In the genomic region with DNA sequence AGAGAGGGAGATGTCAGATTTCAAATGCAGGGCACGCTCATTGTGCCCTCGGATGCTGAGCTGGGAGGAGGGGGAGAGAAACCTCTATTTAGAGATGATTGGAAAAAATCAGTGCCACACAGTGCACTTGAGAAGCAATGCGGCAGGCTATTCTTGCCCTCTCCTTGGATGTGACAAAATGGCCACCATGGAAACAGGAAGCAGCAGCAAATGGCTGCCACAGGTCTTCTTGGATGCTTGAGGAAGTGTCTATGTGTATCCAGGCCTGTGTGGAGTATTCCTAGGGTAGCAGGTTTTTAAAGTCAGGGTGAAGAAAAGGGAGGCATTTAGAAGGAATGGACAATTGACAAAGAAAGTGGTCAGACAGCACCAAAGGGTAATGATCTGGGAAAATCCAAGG, we compare ENCODE assay signal across 17 cellular contexts.
DNase-seq lines count a peak whose midpoint lies in the region; ATAC-seq, FAIRE-seq and TF ChIP-seq lines count a peak whose summit lies in the region.
"Had no signal": no experiment of that assay in that cellular context is flagged by ENCODE, and none has a peak within 500 bp of the region (broad histone marks: within the 10 kb centered on the region; RNA-seq: fewer than 3 reads in every experiment).

No MANE protein-coding gene starts in this region.

- H3K36me3 Mint-ChIP-seq in activated CD4-positive, alpha-beta T cell treated with anti-CD3 and anti-CD28 coated beads, Interleukin-2, amount 10 ng/mL, durations not matched to agents 7 days and 5 days (ENCODE audit: low read depth), result no peaks in the 10 kb centered on the region
- H3K36me3 Mint-ChIP-seq: CD4-positive, alpha-beta memory T cell had no signal

- H3K4me3 ChIP-seq in HCT116 (replicated peaks in 1 of 2; ENCODE audit: low read depth in 1 of 2, low read length in 2 of 2), result no peak overlapping the region
- H3K4me3 ChIP-seq in GM12878, result no peak overlapping the region
- no peak overlapping the region for H3K4me3 ChIP-seq in transverse colon

- BruUV-seq in HCT116 (replicated peaks; lab: Mats Ljungman, UMichigan) (no TSS peak), GM12878 (replicated peaks; lab: Mats Ljungman, UMichigan) (no TSS peak)

- ATAC-seq in HCT116 (no peak), GM12878 (no peak), GM18520 (IDR thresholded peaks at IDR 0.05; ENCODE audit: unreplicated experiment) (no peak)

- no peak overlapping the region for H3K9ac ChIP-seq in HCT116 (ENCODE audit: low read length)
- H3K9ac ChIP-seq in GM12878 (ENCODE audit: control insufficient read depth, insufficient read depth, low read length), result no peak overlapping the region

- TF ChIP-seq RAD21 in HCT116 (IDR thresholded peaks at IDR 0.05; ENCODE audit: low read depth) (no peak), GM12878 (IDR thresholded peaks at IDR 0.05; ENCODE audit: insufficient read depth, low read depth, low read length) (no peak)

- FAIRE-seq in GM12878 (lab: Jason Lieb, UNC), result no peak
- FAIRE-seq: G401.6 had no signal

- intact Hi-C loops in HCT116 (cut with micrococcal nuclease) (no loop called here), GM12878 (cut with micrococcal nuclease; ENCODE audit: unreplicated experiment) (no loop called here), transverse colon (cut with DNase I; ENCODE audit: low total_unique reads) (no loop called here)

- no peaks in the 10 kb centered on the region for H3K27me3 ChIP-seq in HCT116 (ENCODE audit: insufficient read depth, low read length)
- H3K27me3 ChIP-seq in GM12878 (replicated peaks in 1 of 2; ENCODE audit: control insufficient read depth in 2 of 2, insufficient read depth in 2 of 2, low read length in 1 of 2), result no peaks in the 10 kb centered on the region
- no peaks in the 10 kb centered on the region for H3K27me3 ChIP-seq in transverse colon

- H2AFZ ChIP-seq in HCT116 (ENCODE audit: low read depth, low read length, poor library complexity, severe bottlenecking), result no peak overlapping the region
- H2AFZ ChIP-seq in GM12878 (ENCODE audit: control insufficient read depth, low read depth, low read length), result no peak overlapping the region

- no peaks in the 10 kb centered on the region for H3K4me1 Mint-ChIP-seq in activated CD4-positive, alpha-beta T cell treated with anti-CD3 and anti-CD28 coated beads, Interleukin-2, amount 10 ng/mL, durations not matched to agents 7 days and 5 days
- H3K4me1 Mint-ChIP-seq: CD4-positive, alpha-beta memory T cell had no signal

- H3K27ac ChIP-seq in HCT116 (ENCODE audit: low read depth, low read length) (no peak overlapping the region), GM12878 (ENCODE audit: control insufficient read depth, insufficient read depth) (no peak overlapping the region), transverse colon (no peak overlapping the region)

- SMC1A ChIA-PET in GM12878 (lab: Charles Lee; ENCODE audit: uncharacterized antibody, unreplicated experiment), result no interaction called here

- H3K9me3 Mint-ChIP-seq in activated CD4-positive, alpha-beta T cell treated with anti-CD3 and anti-CD28 coated beads, Interleukin-2, amount 10 ng/mL, durations not matched to agents 7 days and 5 days, result no peaks in the 10 kb centered on the region

- DNase-seq in HCT116 (ENCODE audit: low read depth, low spot score) (no peak), GM12878 (ENCODE audit: low read depth, low spot score) (no peak), islet precursor cell (peak; percentile 14), NCI-H1930 (lab: John Stamatoyannopoulos, UW) (no peak), transverse colon (no peak)
- DNase-seq in activated CD4-positive, alpha-beta T cell treated with anti-CD3 and anti-CD28 coated beads, Interleukin-2, amount 10 ng/mL, durations not matched to agents 7 days and 5 days, result no peak
- DNase-seq: C1 segment of cervical spinal cord; Calu3; CD4-positive, alpha-beta memory T cell; COR-L47; DMS53; DMS79 treated with DMSO at 0.1 percent for 48 hours; GOT3; H7; HCEC 1CT had no signal

- CTCF ChIA-PET in HCT116 (lab: Charles Lee) (no interaction called here), GM12878 (lab: Yijun Ruan, JAX) (no interaction called here)
- CTCF ChIA-PET in activated CD4-positive, alpha-beta T cell treated with anti-CD3 and anti-CD28 coated beads, Interleukin-2, amount 10 ng/mL, durations not matched to agents 7 days and 5 days (lab: Charles Lee), result no interaction called here

- H3K27ac Mint-ChIP-seq in activated CD4-positive, alpha-beta T cell treated with anti-CD3 and anti-CD28 coated beads, Interleukin-2, amount 10 ng/mL, durations not matched to agents 7 days and 5 days, result no peak overlapping the region
- H3K27ac Mint-ChIP-seq: CD4-positive, alpha-beta memory T cell had no signal

- no peaks in the 10 kb centered on the region for H3K9me2 ChIP-seq in HCT116 (ENCODE audit: insufficient read depth)

- POLR2A ChIA-PET in HCT116 (lab: Charles Lee) (no interaction called here), GM12878 (lab: Charles Lee) (no interaction called here)
- POLR2A ChIA-PET in activated CD4-positive, alpha-beta T cell treated with anti-CD3 and anti-CD28 coated beads, Interleukin-2, amount 10 ng/mL, durations not matched to agents 7 days and 5 days (lab: Charles Lee), result no interaction called here

- no peak overlapping the region for H3K4me2 ChIP-seq in HCT116 (ENCODE audit: low read length)
- H3K4me2 ChIP-seq in GM12878 (ENCODE audit: control insufficient read depth, insufficient read depth), result no peak overlapping the region

- H3K4me3 Mint-ChIP-seq in activated CD4-positive, alpha-beta T cell treated with anti-CD3 and anti-CD28 coated beads, Interleukin-2, amount 10 ng/mL, durations not matched to agents 7 days and 5 days, result no peak overlapping the region
- H3K4me3 Mint-ChIP-seq: CD4-positive, alpha-beta memory T cell had no signal

- H3K9me3 ChIP-seq in HCT116 (ENCODE audit: control insufficient read depth in 1 of 2, insufficient read depth in 1 of 2, low read depth in 1 of 2, low read length in 2 of 2), result no peaks in the 10 kb centered on the region
- H3K9me3 ChIP-seq in GM12878 (replicated peaks; ENCODE audit: control insufficient read depth, insufficient read depth, low read length), result no peaks in the 10 kb centered on the region
- H3K9me3 ChIP-seq in transverse colon, result no peaks in the 10 kb centered on the region

- 88% methylated on average over 3 of the region's 3 CpGs for WGBS in GM12878 (ENCODE audit: insufficient coverage, insufficient replicate concordance, low lambda C conversion rate, missing lambda C conversion rate)
- WGBS in transverse colon (ENCODE audit: low coverage in 1 of 2), 2 donors, result 94 to 96% methylated on average over 3 of the region's 3 CpGs

- H4K20me1 ChIP-seq in HCT116 (ENCODE audit: insufficient read depth) (no peaks in the 10 kb centered on the region), GM12878 (ENCODE audit: control insufficient read depth, insufficient read depth) (no peaks in the 10 kb centered on the region)

- TF ChIP-seq CTCF in HCT116 (IDR thresholded peaks at IDR 0.05 in 2 of 3, conservative IDR thresholded peaks at IDR 0.05 in 1 of 3; ENCODE audit: borderline replicate concordance in 1 of 3, insufficient read depth in 1 of 3, low read depth in 2 of 3, low read length in 2 of 3) (no peak), GM12878 (IDR thresholded peaks at IDR 0.05 in 2 of 3, conservative IDR thresholded peaks at IDR 0.05 in 1 of 3; ENCODE audit: control insufficient read depth in 2 of 3, extremely low read depth in 1 of 3, insufficient read depth in 1 of 3, low read depth in 3 of 3, low read length in 3 of 3) (no peak), transverse colon (IDR thresholded peaks at IDR 0.05) (no peak)

- no peak for TF ChIP-seq POLR2A in HCT116 (IDR thresholded peaks at IDR 0.05; ENCODE audit: borderline replicate concordance, extremely low read depth, insufficient read depth, insufficient read length)
- no peak for TF ChIP-seq POLR2A in GM12878 (IDR thresholded peaks at IDR 0.05; ENCODE audit: low read depth, low read length)
- TF ChIP-seq POLR2A in transverse colon (IDR thresholded peaks at IDR 0.05), result no peak

- RAD21 ChIA-PET in HCT116 (lab: Charles Lee; ENCODE audit: low non-redundant PET in 1 of 2, low total read pairs in 2 of 2, uncharacterized antibody in 2 of 2, unreplicated experiment in 2 of 2), result no interaction called here
- RAD21 ChIA-PET in GM12878 (lab: Charles Lee; ENCODE audit: unreplicated experiment), result no interaction called here

- H3K79me2 ChIP-seq in HCT116 (ENCODE audit: insufficient read depth, low read length), result no peaks in the 10 kb centered on the region
- no peaks in the 10 kb centered on the region for H3K79me2 ChIP-seq in GM12878 (ENCODE audit: control insufficient read depth, insufficient read depth, low read length)

- H3K4me1 ChIP-seq in HCT116 (ENCODE audit: control insufficient read depth in 1 of 2, insufficient read depth in 2 of 2, low read length in 2 of 2) (no peaks in the 10 kb centered on the region), GM12878 (ENCODE audit: control insufficient read depth, insufficient read depth, low read length) (no peaks in the 10 kb centered on the region), transverse colon (no peaks in the 10 kb centered on the region)

- H3K36me3 ChIP-seq in HCT116 (ENCODE audit: control insufficient read depth in 1 of 2, insufficient read depth in 2 of 2, low read length in 2 of 2) (no peaks in the 10 kb centered on the region), GM12878 (ENCODE audit: control insufficient read depth in 2 of 2, insufficient read depth in 2 of 2, low read length in 1 of 2) (no peaks in the 10 kb centered on the region), transverse colon (no peaks in the 10 kb centered on the region)

- no peaks in the 10 kb centered on the region for H3K27me3 Mint-ChIP-seq in activated CD4-positive, alpha-beta T cell treated with anti-CD3 and anti-CD28 coated beads, Interleukin-2, amount 10 ng/mL, durations not matched to agents 7 days and 5 days

- in situ Hi-C loops in GM12878 (cut with MboI) (no loop called here), transverse colon (cut with MboI; ENCODE audit: low pct_ligation_motif_present in 1 of 4, low pct_unique_long_range_greater_than_20kb in 1 of 4, low sequenced_read_pairs in 3 of 4) (no loop called here)

- TF ChIP-seq EP300 in GM12878 (IDR thresholded peaks at IDR 0.05; ENCODE audit: borderline replicate concordance in 1 of 2, control insufficient read depth in 1 of 2, low read depth in 2 of 2, low read length in 2 of 2) (no peak), transverse colon (IDR thresholded peaks at IDR 0.05; ENCODE audit: low read depth) (no peak)

TF ChIP-seq in HCT116, 20 proteins besides CTCF, POLR2A, EP300 and RAD21 (continues in another document):
- TF ChIP-seq, protein P1, sequence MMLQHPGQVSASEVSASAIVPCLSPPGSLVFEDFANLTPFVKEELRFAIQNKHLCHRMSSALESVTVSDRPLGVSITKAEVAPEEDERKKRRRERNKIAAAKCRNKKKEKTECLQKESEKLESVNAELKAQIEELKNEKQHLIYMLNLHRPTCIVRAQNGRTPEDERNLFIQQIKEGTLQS (IDR thresholded peaks at IDR 0.05), result no peak

TF ChIP-seq in GM12878, 131 proteins besides CTCF, POLR2A, EP300 and RAD21:
- TF ChIP-seq IKZF1 (conservative IDR thresholded peaks at IDR 0.05), result no peak
- TF ChIP-seq YY1 (IDR thresholded peaks at IDR 0.05; ENCODE audit: low read depth, low read length), result peak; percentile 82
TF ChIP-seq in GM12878: peak in this region for 1.
